8 cellular contexts compared by ENCODE assay signal in genomic region chr3:105367406-105368213, GRCh38. TPM values are rescaled to one million over a fixed set of nuclear protein-coding genes. Genes with fewer than 3 reads are reported as not detected.
DNase-seq lines count a peak whose midpoint lies in the region; ATAC-seq and TF ChIP-seq lines count a peak whose summit lies in the region.

No MANE protein-coding gene starts in this region.

- CTCF ChIA-PET in Calu3 (lab: Charles Lee), result interaction anchor here (0.7 to 1.8 kb wide), 3 partner anchors 763 to 1152 kb away, joined by 5 to 7 read pairs (median 6); no protein-coding TSS in a partner anchor

- H3K9ac ChIP-seq in HUES48 (ENCODE audit: low read depth, low read length), result peak overlapping the region; percentile 54
- H3K9ac ChIP-seq in SK-N-MC (ENCODE audit: insufficient read length), result peak overlapping the region; percentile 82

- H3K9me3 ChIP-seq in HUES48 (ENCODE audit: control insufficient read depth, insufficient read depth, low read length) (no peaks in the 10 kb centered on the region), SK-N-MC (ENCODE audit: low read depth, low read length) (no peaks in the 10 kb centered on the region), osteoblast (ENCODE audit: low read depth, low read length) (no peaks in the 10 kb centered on the region)

- intact Hi-C loops in Calu3 (cut with micrococcal nuclease; ENCODE audit: unreplicated experiment) (loop anchor here (2.0 to 10.0 kb wide), 7 partner anchors 33 to 1090 kb away; no protein-coding TSS in a partner anchor), Right ventricle myocardium inferior (cut with DNase I) (loop anchor here (5.0 kb wide), 1 partner anchor 740 kb away; no protein-coding TSS in a partner anchor)

- TF ChIP-seq CTCF in Calu3 (IDR thresholded peaks at IDR 0.05; ENCODE audit: unreplicated experiment) (no peak), GM20000 (IDR thresholded peaks at IDR 0.05; ENCODE audit: extremely low read depth, missing control alignments) (no peak), osteoblast (IDR thresholded peaks at IDR 0.05; ENCODE audit: extremely low read depth, low read depth, low read length) (peak; percentile 5), type B pancreatic cell (conservative IDR thresholded peaks at IDR 0.05) (no peak)

- H3K36me3 ChIP-seq in HUES48 (ENCODE audit: control insufficient read depth, insufficient read depth, low read length), result no peaks in the 10 kb centered on the region
- H3K36me3 ChIP-seq in SK-N-MC (ENCODE audit: insufficient read depth, low read length), result no peaks in the 10 kb centered on the region
- no peaks in the 10 kb centered on the region for H3K36me3 ChIP-seq in osteoblast (ENCODE audit: insufficient read depth, low read length)

- H4K20me1 ChIP-seq in osteoblast (ENCODE audit: insufficient read depth, low read length), result no peaks in the 10 kb centered on the region

- H3K4me3 Mint-ChIP-seq in Calu3 (ENCODE audit: low read depth, unreplicated experiment) (peak overlapping the region; percentile 92), type B pancreatic cell (peak overlapping the region; percentile 98)
- H3K4me3 Mint-ChIP-seq in activated naive CD4-positive, alpha-beta T cell treated with anti-CD3 and anti-CD28 coated beads, Interleukin-2, amount 50 U/mL, for 24 hours, result peak overlapping the region; percentile 94

- H3K4me1 Mint-ChIP-seq in Calu3 (ENCODE audit: low read depth, unreplicated experiment) (peaks cover 15% of the 10 kb centered on the region), type B pancreatic cell (ENCODE audit: unreplicated experiment) (peaks cover 29% of the 10 kb centered on the region)
- peaks cover 43% of the 10 kb centered on the region for H3K4me1 Mint-ChIP-seq in activated naive CD4-positive, alpha-beta T cell treated with anti-CD3 and anti-CD28 coated beads, Interleukin-2, amount 50 U/mL, for 24 hours

- H3K27me3 Mint-ChIP-seq in Calu3 (ENCODE audit: unreplicated experiment), result no peaks in the 10 kb centered on the region
- H3K27me3 Mint-ChIP-seq in activated naive CD4-positive, alpha-beta T cell treated with anti-CD3 and anti-CD28 coated beads, Interleukin-2, amount 50 U/mL, for 24 hours, result peaks cover 10% of the 10 kb centered on the region
- peaks cover 11% of the 10 kb centered on the region for H3K27me3 Mint-ChIP-seq in type B pancreatic cell

- DNase-seq in Calu3 (peak; percentile 57), GM20000 (ENCODE audit: low spot score) (peak; percentile 77), SK-N-MC (ENCODE audit: low read depth, low spot score) (no peak), Right ventricle myocardium inferior (ENCODE audit: missing footprints) (peak; percentile 88), osteoblast (ENCODE audit: insufficient read length, low spot score, missing footprints) (peak; percentile 60), type B pancreatic cell (ENCODE audit: extremely low spot score, unreplicated experiment) (peak; percentile 69)

- H3K27ac Mint-ChIP-seq in Calu3 (ENCODE audit: unreplicated experiment) (peak overlapping the region; percentile 99), type B pancreatic cell (peak overlapping the region; percentile 100)
- H3K27ac Mint-ChIP-seq in activated naive CD4-positive, alpha-beta T cell treated with anti-CD3 and anti-CD28 coated beads, Interleukin-2, amount 50 U/mL, for 24 hours, result peak overlapping the region; percentile 90

- ATAC-seq in Right ventricle myocardium inferior, result peak; percentile 51

- H3K79me2 ChIP-seq in osteoblast (ENCODE audit: insufficient read depth, low read length), result peaks cover 59% of the 10 kb centered on the region

- H3K36me3 Mint-ChIP-seq in Calu3 (ENCODE audit: insufficient read depth, unreplicated experiment) (peaks cover 63% of the 10 kb centered on the region), type B pancreatic cell (peaks cover 5% of the 10 kb centered on the region)
- H3K36me3 Mint-ChIP-seq in activated naive CD4-positive, alpha-beta T cell treated with anti-CD3 and anti-CD28 coated beads, Interleukin-2, amount 50 U/mL, for 24 hours, result no peaks in the 10 kb centered on the region

- BruUV-seq in Calu3 (replicated peaks; lab: Mats Ljungman, UMichigan), result no TSS peak

- H3K27me3 ChIP-seq in HUES48 (ENCODE audit: control insufficient read depth, insufficient read depth, low read length) (peaks cover 35% of the 10 kb centered on the region), osteoblast (ENCODE audit: insufficient read depth, low read length) (no peaks in the 10 kb centered on the region)

- H3K4me1 ChIP-seq in HUES48 (ENCODE audit: control insufficient read depth, insufficient read depth, low read length) (peaks cover 21% of the 10 kb centered on the region), osteoblast (ENCODE audit: insufficient read depth, low read length) (peaks cover 33% of the 10 kb centered on the region)

- H3K27ac ChIP-seq in HUES48 (ENCODE audit: low read depth, low read length) (peak overlapping the region; percentile 57), SK-N-MC (no peak overlapping the region), osteoblast (ENCODE audit: low read depth, low read length) (peak overlapping the region; percentile 93)

- H3K4me3 ChIP-seq in HUES48 (ENCODE audit: low read depth, low read length), result peak overlapping the region; percentile 76
- peak overlapping the region; percentile 95 for H3K4me3 ChIP-seq in SK-N-MC
- peak overlapping the region; percentile 83 for H3K4me3 ChIP-seq in osteoblast (ENCODE audit: insufficient read depth, low read length)

- peak overlapping the region; percentile 86 for H2AFZ ChIP-seq in osteoblast (ENCODE audit: low read length)

- no peaks in the 10 kb centered on the region for H3K9me3 Mint-ChIP-seq in Calu3 (ENCODE audit: low read depth, unreplicated experiment)
- no peaks in the 10 kb centered on the region for H3K9me3 Mint-ChIP-seq in activated naive CD4-positive, alpha-beta T cell treated with anti-CD3 and anti-CD28 coated beads, Interleukin-2, amount 50 U/mL, for 24 hours
- H3K9me3 Mint-ChIP-seq in type B pancreatic cell, result peaks cover 7% of the 10 kb centered on the region

- H3K4me2 ChIP-seq in osteoblast (ENCODE audit: insufficient read depth, low read length), result peak overlapping the region; percentile 99

RNA-seq across cellular contexts. Expression of gene ALCAM, which starts 0.9 kb away (rescaled TPM):
- total RNA-seq in Calu3 (2022) (146 and 166 TPM in 2 replicates), Right ventricle myocardium inferior (3.5 TPM), osteoblast (178 and 276 TPM in 2 replicates), type B pancreatic cell (ENCODE audit: low replicate concordance) (84.6 and 101 TPM in 2 replicates)

Comparison
In these comparisons a context has a peak if more than half of its experiments do, and no peak if none do; other contexts are left out.
1. RNA of gene ALCAM, which starts 0.9 kb away (total RNA-seq): 178 to 276 TPM in osteoblast, 146 to 166 TPM in Calu3 and 84.6 to 101 TPM in type B pancreatic cell; 3.5 TPM in Right ventricle myocardium inferior (single experiment); every median in the first group is over 10 times any median in the second.
2. Peak in every context shown above with its lines, with median percentiles within 50 percentile points of each other: H3K27ac Mint-ChIP-seq, H3K4me3 Mint-ChIP-seq and H3K4me3 ChIP-seq.